17 cellular contexts compared by ENCODE assay signal in the genomic region with DNA sequence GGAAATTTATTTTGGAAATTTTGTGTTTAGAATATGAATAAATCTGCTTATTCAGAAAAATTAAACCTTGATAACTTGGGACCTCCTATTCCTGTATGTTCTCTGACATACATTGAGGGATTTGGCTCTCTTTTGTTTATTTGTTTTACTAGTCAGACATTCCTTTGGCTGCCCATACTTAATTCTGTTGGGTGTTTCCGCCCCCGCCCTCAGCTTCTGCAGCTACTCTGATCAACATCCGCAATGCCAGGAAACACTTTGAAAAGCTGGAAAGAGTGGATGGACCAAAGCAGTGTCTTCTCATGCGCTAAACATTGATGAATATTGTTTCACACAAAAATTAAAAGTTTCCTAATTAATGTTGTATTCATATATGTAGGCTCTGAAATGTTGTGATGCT. TPM values are rescaled to one million over a fixed set of nuclear protein-coding genes. Genes with fewer than 3 reads are reported as not detected.
A peak's percentile ranks its signal among the peaks of the same experiment; 100 is the strongest.
DNase-seq lines count a peak whose midpoint lies in the region; ATAC-seq, FAIRE-seq and TF ChIP-seq lines count a peak whose summit lies in the region.
"Had no signal": no experiment of that assay in that cellular context is flagged by ENCODE, and none has a peak within 500 bp of the region (broad histone marks: within the 10 kb centered on the region; RNA-seq: fewer than 3 reads in every experiment).

No MANE protein-coding gene starts in this region.

- DNase-seq in HTR-8/SVneo (ENCODE audit: insufficient read length, low spot score) (peak; percentile 0), brain microvascular endothelial cell (peak; percentile 40), fibroblast of peridontal ligament (ENCODE audit: extremely low read depth) (peak; percentile 1), non-pigmented ciliary epithelial cell (ENCODE audit: low read depth) (peak; percentile 28), Calu3 (no peak), WTC11 (ENCODE audit: low spot score) (no peak), GM12892 (ENCODE audit: insufficient read length) (no peak), NCI-H82 (lab: John Stamatoyannopoulos, UW) (no peak)
- DNase-seq: ACHN; CD4-positive, CD25-positive, alpha-beta regulatory T cell; DND-41; GM23248; NCI-H146; NCI-H2227 treated with DMSO at 0.1 percent for 48 hours; NCI-H526; NK-92 treated with Interleukin-12 subunit alpha and Interleukin-12 subunit beta, amount 100 ng/mL, for 24 hours had no signal

- CTCF ChIA-PET in Calu3 (lab: Charles Lee): no interaction called here
- CTCF ChIA-PET in WTC11 (lab: Charles Lee): no interaction called here

- H3K27me3 Mint-ChIP-seq in Calu3 (ENCODE audit: unreplicated experiment) (no peaks in the 10 kb centered on the region), WTC11 (ENCODE audit: low read depth) (no peaks in the 10 kb centered on the region)
- H3K27me3 Mint-ChIP-seq: CD4-positive, CD25-positive, alpha-beta regulatory T cell had no signal

- no peaks in the 10 kb centered on the region for H3K36me3 ChIP-seq in brain microvascular endothelial cell (replicated peaks)

- intact Hi-C loops in Calu3 (cut with micrococcal nuclease; ENCODE audit: unreplicated experiment): no loop called here

- in situ Hi-C loops in brain microvascular endothelial cell (cut with HindIII; ENCODE audit: low pct_ligation_motif_present, low sequenced_read_pairs): no loop called here

- POLR2A ChIA-PET in WTC11 (lab: Charles Lee): no interaction called here

- H3K4me3 ChIP-seq in brain microvascular endothelial cell (ENCODE audit: low read depth, low read length): no peak overlapping the region
- H3K4me3 ChIP-seq: GM23248 had no signal

- H3K36me3 Mint-ChIP-seq in Calu3 (ENCODE audit: insufficient read depth, unreplicated experiment): no peaks in the 10 kb centered on the region
- H3K36me3 Mint-ChIP-seq in WTC11: peaks cover 7% of the 10 kb centered on the region; the same call in 1 of the 2 replicates

- FAIRE-seq in HTR-8/SVneo (lab: Jason Lieb, UNC) (no peak), GM12892 (lab: Jason Lieb, UNC) (no peak)
- FAIRE-seq: D721Med had no signal

- H3K27ac ChIP-seq in brain microvascular endothelial cell: no peak overlapping the region
- H3K27ac ChIP-seq: GM23248 had no signal

- H3K4me1 Mint-ChIP-seq in Calu3 (ENCODE audit: low read depth, unreplicated experiment) (no peaks in the 10 kb centered on the region), WTC11 (no peaks in the 10 kb centered on the region)

- H3K4me3 Mint-ChIP-seq in Calu3 (ENCODE audit: low read depth, unreplicated experiment) (no peak overlapping the region), WTC11 (no peak overlapping the region)
- H3K4me3 Mint-ChIP-seq: CD4-positive, CD25-positive, alpha-beta regulatory T cell had no signal

- no peak for TF ChIP-seq CTCF in brain microvascular endothelial cell (IDR thresholded peaks at IDR 0.05; ENCODE audit: low read depth, low read length, missing control alignments)
- no peak for TF ChIP-seq CTCF in Calu3 (IDR thresholded peaks at IDR 0.05; ENCODE audit: unreplicated experiment)
- TF ChIP-seq CTCF in WTC11 (IDR thresholded peaks at IDR 0.05): no peak

- no peak for ATAC-seq in WTC11

- no peak overlapping the region for H3K27ac Mint-ChIP-seq in Calu3 (ENCODE audit: unreplicated experiment)
- no peak overlapping the region for H3K27ac Mint-ChIP-seq in WTC11
- H3K27ac Mint-ChIP-seq: CD4-positive, CD25-positive, alpha-beta regulatory T cell had no signal

- no peak for TF ChIP-seq POLR2A in GM12892 (IDR thresholded peaks at IDR 0.05; ENCODE audit: low read depth, low read length)

- H3K9me3 Mint-ChIP-seq in Calu3 (ENCODE audit: low read depth, unreplicated experiment) (no peaks in the 10 kb centered on the region), WTC11 (no peaks in the 10 kb centered on the region)

- no peaks in the 10 kb centered on the region for H3K27me3 ChIP-seq in brain microvascular endothelial cell (replicated peaks)

- no TSS peak for BruUV-seq in Calu3 (replicated peaks; lab: Mats Ljungman, UMichigan)

TF ChIP-seq in WTC11, 78 proteins besides CTCF, POLR2A, EP300 and RAD21:
- TF ChIP-seq, protein P1, sequence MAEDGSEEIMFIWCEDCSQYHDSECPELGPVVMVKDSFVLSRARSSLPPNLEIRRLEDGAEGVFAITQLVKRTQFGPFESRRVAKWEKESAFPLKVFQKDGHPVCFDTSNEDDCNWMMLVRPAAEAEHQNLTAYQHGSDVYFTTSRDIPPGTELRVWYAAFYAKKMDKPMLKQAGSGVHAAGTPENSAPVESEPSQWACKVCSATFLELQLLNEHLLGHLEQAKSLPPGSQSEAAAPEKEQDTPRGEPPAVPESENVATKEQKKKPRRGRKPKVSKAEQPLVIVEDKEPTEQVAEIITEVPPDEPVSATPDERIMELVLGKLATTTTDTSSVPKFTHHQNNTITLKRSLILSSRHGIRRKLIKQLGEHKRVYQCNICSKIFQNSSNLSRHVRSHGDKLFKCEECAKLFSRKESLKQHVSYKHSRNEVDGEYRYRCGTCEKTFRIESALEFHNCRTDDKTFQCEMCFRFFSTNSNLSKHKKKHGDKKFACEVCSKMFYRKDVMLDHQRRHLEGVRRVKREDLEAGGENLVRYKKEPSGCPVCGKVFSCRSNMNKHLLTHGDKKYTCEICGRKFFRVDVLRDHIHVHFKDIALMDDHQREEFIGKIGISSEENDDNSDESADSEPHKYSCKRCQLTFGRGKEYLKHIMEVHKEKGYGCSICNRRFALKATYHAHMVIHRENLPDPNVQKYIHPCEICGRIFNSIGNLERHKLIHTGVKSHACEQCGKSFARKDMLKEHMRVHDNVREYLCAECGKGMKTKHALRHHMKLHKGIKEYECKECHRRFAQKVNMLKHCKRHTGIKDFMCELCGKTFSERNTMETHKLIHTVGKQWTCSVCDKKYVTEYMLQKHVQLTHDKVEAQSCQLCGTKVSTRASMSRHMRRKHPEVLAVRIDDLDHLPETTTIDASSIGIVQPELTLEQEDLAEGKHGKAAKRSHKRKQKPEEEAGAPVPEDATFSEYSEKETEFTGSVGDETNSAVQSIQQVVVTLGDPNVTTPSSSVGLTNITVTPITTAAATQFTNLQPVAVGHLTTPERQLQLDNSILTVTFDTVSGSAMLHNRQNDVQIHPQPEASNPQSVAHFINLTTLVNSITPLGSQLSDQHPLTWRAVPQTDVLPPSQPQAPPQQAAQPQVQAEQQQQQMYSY (CRISPR knock-in tag; IDR thresholded peaks at IDR 0.05): no peak
- TF ChIP-seq ETV6 (CRISPR knock-in tag; IDR thresholded peaks at IDR 0.05) (no peak), FOXJ3 (CRISPR knock-in tag; IDR thresholded peaks at IDR 0.05; ENCODE audit: borderline replicate concordance) (no peak)
- TF ChIP-seq, protein P2, sequence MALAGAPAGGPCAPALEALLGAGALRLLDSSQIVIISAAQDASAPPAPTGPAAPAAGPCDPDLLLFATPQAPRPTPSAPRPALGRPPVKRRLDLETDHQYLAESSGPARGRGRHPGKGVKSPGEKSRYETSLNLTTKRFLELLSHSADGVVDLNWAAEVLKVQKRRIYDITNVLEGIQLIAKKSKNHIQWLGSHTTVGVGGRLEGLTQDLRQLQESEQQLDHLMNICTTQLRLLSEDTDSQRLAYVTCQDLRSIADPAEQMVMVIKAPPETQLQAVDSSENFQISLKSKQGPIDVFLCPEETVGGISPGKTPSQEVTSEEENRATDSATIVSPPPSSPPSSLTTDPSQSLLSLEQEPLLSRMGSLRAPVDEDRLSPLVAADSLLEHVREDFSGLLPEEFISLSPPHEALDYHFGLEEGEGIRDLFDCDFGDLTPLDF (CRISPR knock-in tag; IDR thresholded peaks at IDR 0.05): no peak

RNA-seq across cellular contexts. Expression of a gene that starts 40.5 kb away (rescaled TPM):
- total RNA-seq in Calu3 (2022): 16.5 and 19.3 TPM in 2 replicates
- total RNA-seq in WTC11 (2021): 7.4 to 7.9 TPM (median 7.8 TPM) in 3 replicates
- polyA plus RNA-seq in GM12892 (2012; ENCODE audit: missing spikeins): 20.1 TPM

Comparison
In these comparisons a context has a peak if more than half of its experiments do, and no peak if none do; other contexts are left out.
1. DNase-seq: peak in HTR-8/SVneo (single experiment), brain microvascular endothelial cell (single experiment), fibroblast of peridontal ligament (single experiment) and non-pigmented ciliary epithelial cell (single experiment); none in Calu3 (single experiment), WTC11 (single experiment), GM12892 (single experiment) and NCI-H82 (single experiment).